19 cellular contexts compared by ENCODE assay signal in the genomic region with DNA sequence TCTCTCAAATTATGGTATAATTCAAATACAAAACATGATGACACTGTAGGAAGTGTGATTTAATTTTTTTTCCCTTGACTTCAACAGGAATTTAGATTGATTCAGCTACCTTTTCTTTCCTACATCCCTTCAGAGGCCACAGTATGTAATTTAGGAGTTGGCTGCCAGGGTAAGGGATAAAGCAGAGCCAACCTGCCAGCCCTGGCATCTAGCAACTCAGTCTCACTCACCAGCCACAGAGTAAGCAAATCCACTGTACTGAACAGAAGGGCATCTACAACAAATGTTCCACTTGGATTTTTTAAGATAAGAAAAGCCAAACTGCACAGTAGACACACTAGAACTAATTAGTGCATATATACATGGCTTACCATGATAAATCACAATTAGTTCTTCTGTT. TPM values are rescaled to one million over a fixed set of nuclear protein-coding genes. Genes with fewer than 3 reads are reported as not detected.
DNase-seq lines count a peak whose midpoint lies in the region; ATAC-seq and TF ChIP-seq lines count a peak whose summit lies in the region.
"Had no signal": no experiment of that assay in that cellular context is flagged by ENCODE, and none has a peak within 500 bp of the region (broad histone marks: within the 10 kb centered on the region; RNA-seq: fewer than 3 reads in every experiment).

No MANE protein-coding gene starts in this region.

- H3K27me3 ChIP-seq in CD4-positive, alpha-beta memory T cell (ENCODE audit: insufficient read depth, low read length), result no peaks in the 10 kb centered on the region
- H3K27me3 ChIP-seq in stomach (no peaks in the 10 kb centered on the region), upper lobe of left lung (no peaks in the 10 kb centered on the region)

- H3K27me3 Mint-ChIP-seq in CD4-positive, alpha-beta memory T cell, result no peaks in the 10 kb centered on the region
- H3K27me3 Mint-ChIP-seq in immature natural killer cell (ENCODE audit: low read depth in 3 of 3), result peaks cover 0 to 5% (median 0%) of the 10 kb centered on the region in 3 donors

- peaks cover 0 to 7% of the 10 kb centered on the region in 2 donors for H3K36me3 Mint-ChIP-seq in CD4-positive, alpha-beta memory T cell
- peaks cover 22 to 40% (median 29%) of the 10 kb centered on the region in 3 donors for H3K36me3 Mint-ChIP-seq in immature natural killer cell

- no peak overlapping the region for H3K4me3 ChIP-seq in CD4-positive, alpha-beta memory T cell (ENCODE audit: low read length in 2 of 2)
- H3K4me3 ChIP-seq in stomach, result no peak overlapping the region
- H3K4me3 ChIP-seq in upper lobe of left lung, result no peak overlapping the region
- H3K4me3 ChIP-seq: PC-9 had no signal

- ATAC-seq in upper lobe of left lung (ENCODE audit: low FRiP score in 2 of 2), result no peak
- ATAC-seq in HG02759 (IDR thresholded peaks at IDR 0.05; ENCODE audit: unreplicated experiment), result no peak

- H3K9me3 ChIP-seq in CD4-positive, alpha-beta memory T cell (ENCODE audit: control insufficient read depth in 1 of 2, low read length in 2 of 2), result no peaks in the 10 kb centered on the region
- no peaks in the 10 kb centered on the region for H3K9me3 ChIP-seq in stomach
- H3K9me3 ChIP-seq in upper lobe of left lung, result no peaks in the 10 kb centered on the region
- H3K9me3 ChIP-seq: Caco-2 had no signal

- TF ChIP-seq EP300 in stomach (IDR thresholded peaks at IDR 0.05), result no peak
- TF ChIP-seq EP300 in upper lobe of left lung (IDR thresholded peaks at IDR 0.05), result no peak

- TF ChIP-seq CTCF in stomach (IDR thresholded peaks at IDR 0.05), result no peak
- no peak for TF ChIP-seq CTCF in upper lobe of left lung (IDR thresholded peaks at IDR 0.05)

- POLR2A ChIA-PET in CD4-positive, alpha-beta memory T cell (lab: Charles Lee; ENCODE audit: partially characterized antibody), result interaction anchor here (1.3 to 3.7 kb wide), 4 partner anchors 8 to 207 kb away, joined by 4 to 12 read pairs (median 5); partner anchors contain the start of gene PAPOLG

- H3K27ac ChIP-seq in CD4-positive, alpha-beta memory T cell (ENCODE audit: low read depth, low read length), result no peak overlapping the region
- H3K27ac ChIP-seq in stomach (no peak overlapping the region), upper lobe of left lung (no peak overlapping the region)
- H3K27ac ChIP-seq: C4-2B, PC-9 had no signal

- CTCF ChIA-PET in CD4-positive, alpha-beta memory T cell (lab: Charles Lee; ENCODE audit: partially characterized antibody), result interaction anchor here (1.1 kb wide), 1 partner anchor 12 kb away, joined by 3 read pairs; no protein-coding TSS in a partner anchor

- peak overlapping the region in 6 of 7 donors; percentile 27 to 79 (median 56) for H3K27ac Mint-ChIP-seq in CD4-positive, alpha-beta memory T cell
- peak overlapping the region in 4 of 6 donors; percentile 51 to 99 (median 90) for H3K27ac Mint-ChIP-seq in immature natural killer cell
- H3K27ac Mint-ChIP-seq: H9 had no signal

- peaks cover 0 to 6% (median 1%) of the 10 kb centered on the region in 8 donors for H3K9me3 Mint-ChIP-seq in CD4-positive, alpha-beta memory T cell
- H3K9me3 Mint-ChIP-seq in immature natural killer cell, result no peaks in the 10 kb centered on the region
- H3K9me3 Mint-ChIP-seq: H9 had no signal

- DNase-seq in CD4-positive, alpha-beta memory T cell, result no peak
- DNase-seq in NCI-H1694 (lab: John Stamatoyannopoulos, UW) (peak; percentile 4), immature natural killer cell (no peak), stomach (peak; percentile 42), upper lobe of left lung (no peak), DMS 273 treated with DMSO at 0.1 percent for 48 hours (lab: John Stamatoyannopoulos, UW) (no peak)
- DNase-seq: Caco-2, DMS153, GF-D8, H9, IMR-90, Kasumi-1, MM.1S, NCI-H1092, NCI-H2107, NCI-H524, PC-9 had no signal

- H3K4me3 Mint-ChIP-seq in CD4-positive, alpha-beta memory T cell, result no peak overlapping the region
- no peak overlapping the region for H3K4me3 Mint-ChIP-seq in immature natural killer cell
- H3K4me3 Mint-ChIP-seq: H9 had no signal

- TF ChIP-seq POLR2A in stomach (IDR thresholded peaks at IDR 0.05) (no peak), upper lobe of left lung (IDR thresholded peaks at IDR 0.05) (no peak)

- no peaks in the 10 kb centered on the region for H3K36me3 ChIP-seq in CD4-positive, alpha-beta memory T cell (ENCODE audit: insufficient read depth, low read length)
- H3K36me3 ChIP-seq in stomach, result peaks cover 0 to 6% (median 0%) of the 10 kb centered on the region in 4 donors
- H3K36me3 ChIP-seq in upper lobe of left lung, result no peaks in the 10 kb centered on the region

- peaks cover 41% of the 10 kb centered on the region for H3K4me1 ChIP-seq in CD4-positive, alpha-beta memory T cell (ENCODE audit: insufficient read depth, low read length)
- peaks cover 0 to 27% (median 16%) of the 10 kb centered on the region in 4 donors for H3K4me1 ChIP-seq in stomach
- H3K4me1 ChIP-seq in upper lobe of left lung, result peaks cover 0 to 4% (median 0%) of the 10 kb centered on the region in 4 donors

- intact Hi-C loops in CD4-positive, alpha-beta memory T cell (cut with micrococcal nuclease), result no loop called here
- intact Hi-C loops in stomach (cut with DNase I; ENCODE audit: low total_unique reads), result no loop called here

- H3K4me1 Mint-ChIP-seq in CD4-positive, alpha-beta memory T cell, result peaks cover 24 to 40% (median 31%) of the 10 kb centered on the region in 4 donors
- H3K4me1 Mint-ChIP-seq in immature natural killer cell, result peaks cover 43 to 58% of the 10 kb centered on the region in 2 donors

RNA-seq across cellular contexts. Expression of gene PEX13, which starts 54.3 kb away (rescaled TPM):
- total RNA-seq in CD4-positive, alpha-beta memory T cell, result 10 to 100 TPM; 25.8 to 26.6 TPM
- 10 to 100 TPM; 10.7 to 16.1 TPM for polyA plus RNA-seq in CD4-positive, alpha-beta memory T cell
- polyA plus RNA-seq in immature natural killer cell (10 to 100 TPM in 1 of 3 donors, 1 to 10 TPM in 2; 9.1 to 16.3 (median 9.7) TPM), stomach (1 to 10 TPM; 7.9 to 9.5 (median 8.1) TPM)
- total RNA-seq in stomach (10 to 100 TPM in 4 of 5 donors, 1 to 10 TPM in 1; 9.3 to 56.0 (median 21.4) TPM), upper lobe of left lung (10 to 100 TPM; 10.7 to 42.8 (median 28.6) TPM)

RNA-seq across cellular contexts. Expression of gene PUS10, which starts 54.9 kb away (rescaled TPM):
- total RNA-seq in CD4-positive, alpha-beta memory T cell, result 1 to 10 TPM; 7.0 to 8.0 TPM
- 1 to 10 TPM; 3.4 to 4.1 TPM for polyA plus RNA-seq in CD4-positive, alpha-beta memory T cell
- 10 to 100 TPM in 1 of 3 donors, 1 to 10 TPM in 2; 3.8 to 12.6 (median 8.5) TPM for polyA plus RNA-seq in immature natural killer cell
- total RNA-seq in stomach, result 1 to 10 TPM; 1.8 to 8.0 (median 4.2) TPM
- polyA plus RNA-seq in stomach, result 1 to 10 TPM; 2.3 to 2.9 (median 2.7) TPM
- 10 to 100 TPM in 3 of 6 donors, 1 to 10 TPM in 3; 6.1 to 28.3 (median 10.3) TPM for total RNA-seq in upper lobe of left lung

Comparison
In these comparisons a context has a peak if more than half of its experiments do, and no peak if none do; other contexts are left out.
1. DNase-seq: peak in NCI-H1694 (single experiment) and stomach (single experiment); none in CD4-positive, alpha-beta memory T cell (0 of 5), immature natural killer cell (0 of 3), upper lobe of left lung (0 of 2) and DMS 273 treated with DMSO at 0.1 percent for 48 hours (single experiment).